Comparison of ENCODE assay signal across 23 cellular contexts in the genomic region with DNA sequence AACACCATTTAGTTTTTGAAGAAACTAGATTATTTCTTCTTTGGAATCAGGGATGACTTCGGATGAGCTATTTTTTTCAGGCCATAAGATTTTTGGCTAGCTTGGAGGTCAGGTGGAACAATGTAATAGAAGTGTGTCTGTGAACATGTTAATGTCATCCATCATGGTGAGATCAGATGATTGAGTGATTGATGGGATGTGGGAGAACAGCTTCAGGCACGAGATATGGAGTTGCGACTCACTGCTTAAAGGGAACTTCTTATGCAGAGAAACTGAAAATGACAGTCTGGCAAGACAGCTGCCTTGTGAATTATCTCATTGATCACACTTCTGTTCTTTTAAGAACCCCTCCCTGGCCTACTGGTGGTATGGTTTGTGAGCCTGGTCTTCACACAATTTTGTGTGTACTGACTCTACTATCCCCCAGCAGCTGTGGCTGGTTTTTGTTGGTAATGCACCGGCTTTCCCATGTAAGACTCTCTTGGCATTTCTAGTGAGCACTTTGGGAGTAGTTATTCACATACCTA.
"Had no signal": no experiment of that assay in that cellular context is flagged by ENCODE, and none has a peak within 500 bp of the region (broad histone marks: within the 10 kb centered on the region; RNA-seq: fewer than 3 reads in every experiment).

No MANE protein-coding gene starts in this region.

- FAIRE-seq: RCC 7860 had no signal

- H3K4me3 ChIP-seq: breast epithelium, SJSA1 had no signal

- H3K36me3 ChIP-seq: breast epithelium, SJSA1, WERI-Rb-1 had no signal

- H3K9me3 ChIP-seq: breast epithelium, SJSA1 had no signal

- DNase-seq: activated CD4-positive, alpha-beta memory T cell treated with anti-CD3 and anti-CD28 coated beads, Interleukin-2, amount 10 ng/mL, durations not matched to agents 7 days and 5 days; activated CD4-positive, alpha-beta T cell treated with anti-CD3 and anti-CD28 coated beads for 36 hours; activated CD4-positive, alpha-beta T cell treated with anti-CD3 and anti-CD28 coated beads, Interleukin-2, amount 50 U/mL, for 1 hour; activated CD8-positive, alpha-beta memory T cell treated with anti-CD3 and anti-CD28 coated beads, Interleukin-2, amount 50 U/mL, for 4 hours; activated effector memory CD4-positive, alpha-beta T cell treated with Interleukin-2 at 50 U/mL for 16 hours; activated naive CD4-positive, alpha-beta T cell; activated T-cell treated with anti-CD3 and anti-CD28 coated beads, Interleukin-2, amount 50 U/mL, for 24 hours; aorta; central memory CD4-positive, alpha-beta T cell; KG1; NCI-H1092; NCI-H1417; NCI-H2029; NCI-H2107; NCI-H510A treated with DMSO at 0.1 percent for 48 hours; NCI-H69; NK-92 treated with Interleukin-12 subunit alpha and Interleukin-12 subunit beta, amount 100 ng/mL, for 24 hours; PC-3; SHP77; WERI-Rb-1 had no signal

- H3K27me3 ChIP-seq: breast epithelium, SJSA1 had no signal

- ATAC-seq: activated CD4-positive, alpha-beta T cell treated with anti-CD3 and anti-CD28 coated beads for 36 hours; PC-3 had no signal

- H3K4me1 ChIP-seq: breast epithelium, SJSA1 had no signal

- H3K27ac ChIP-seq: breast epithelium, SJSA1, WERI-Rb-1 had no signal
